Comparison of ENCODE assay signal across 21 cellular contexts in genomic region chr14:105123266-105123665, GRCh38. TPM values are rescaled to one million over a fixed set of nuclear protein-coding genes. Genes with fewer than 3 reads are reported as not detected.
"Had no signal": no experiment of that assay in that cellular context is flagged by ENCODE, and none has a peak within 500 bp of the region (broad histone marks: within the 10 kb centered on the region; RNA-seq: fewer than 3 reads in every experiment).

No MANE protein-coding gene starts in this region.

- DNase-seq: activated CD4-positive, alpha-beta T cell treated with anti-CD3 and anti-CD28 coated beads for 1 hour; activated CD4-positive, alpha-beta T cell treated with anti-CD3 and anti-CD28 coated beads, Interleukin-2, amount 10 ng/mL, durations not matched to agents 24 days and 14 days; activated CD4-positive, alpha-beta T cell treated with anti-CD3 and anti-CD28 coated beads, Interleukin-2, amount 50 U/mL, for 48 hours; activated gamma-delta T cell; activated naive CD4-positive, alpha-beta T cell treated with anti-CD3 and anti-CD28 coated beads for 36 hours; activated T-cell treated with anti-CD3 and anti-CD28 coated beads for 4 hours; activated T-cell treated with anti-CD3 and anti-CD28 coated beads, Interleukin-2, amount 50 U/mL, for 48 hours; KG1; NCI-H1092; NCI-H1417 treated with DMSO at 0.1 percent for 48 hours; NCI-H1694 treated with DMSO at 0.1 percent for 48 hours; NCI-H2029 treated with DMSO at 0.1 percent for 48 hours; NCI-H510A treated with DMSO at 0.1 percent for 48 hours; NCI-H69; NK-92 treated with Interleukin-12 subunit alpha and Interleukin-12 subunit beta, amount 100 ng/mL, for 24 hours; OCI-M1; SHP77 treated with DMSO at 0.1 percent for 48 hours; T-helper 17 cell; T-helper 9 cell had no signal

- FAIRE-seq: astrocyte had no signal

RNA-seq across cellular contexts. Expression of gene GPR132, which starts 58.0 kb away (rescaled TPM):
- total RNA-seq: LHCN-M2 had no signal
